Comparison of ENCODE assay signal across 34 cellular contexts in the genomic region with DNA sequence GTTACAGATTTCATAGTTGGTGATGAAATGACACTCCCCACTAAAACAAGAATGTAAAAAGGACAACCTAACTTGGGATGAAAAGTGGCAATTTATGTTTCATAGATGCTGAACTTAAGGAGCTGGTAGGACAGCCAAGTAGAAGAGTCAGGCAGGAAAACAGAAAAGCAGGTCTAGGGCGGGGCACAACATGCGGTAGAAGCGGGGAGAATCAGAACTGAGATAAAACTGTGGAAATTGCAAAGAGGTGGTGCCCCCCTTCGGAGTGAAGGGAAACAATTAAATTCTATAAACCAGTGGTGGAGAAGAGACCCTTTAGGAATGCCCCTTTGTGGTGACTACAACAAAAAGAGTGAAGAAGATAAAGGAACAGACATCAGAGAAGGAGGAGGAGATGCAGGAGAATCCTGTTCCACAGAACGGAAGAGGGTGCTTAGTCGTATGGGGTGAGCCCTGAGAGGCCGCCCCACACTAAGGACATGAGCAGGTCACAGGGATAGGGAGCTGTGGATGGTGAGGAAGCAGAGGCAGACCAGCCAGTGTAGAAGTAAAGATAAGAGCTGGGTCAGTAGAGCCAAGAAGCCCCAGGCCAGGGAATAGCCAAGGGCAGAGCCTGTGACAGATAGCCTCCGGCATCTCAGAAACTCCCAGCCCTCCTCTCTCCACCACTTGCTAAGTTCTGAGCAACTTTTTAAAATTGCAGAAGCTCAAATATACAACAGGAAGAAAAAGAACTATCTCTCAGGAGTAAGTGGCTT.
DNase-seq lines count a peak whose midpoint lies in the region; ATAC-seq, FAIRE-seq and TF ChIP-seq lines count a peak whose summit lies in the region.
"Had no signal": no experiment of that assay in that cellular context is flagged by ENCODE, and none has a peak within 500 bp of the region (broad histone marks: within the 10 kb centered on the region; RNA-seq: fewer than 3 reads in every experiment).

No MANE protein-coding gene starts in this region.

- no peak for DNase-seq in activated CD4-positive, alpha-beta T cell treated with anti-CD3 and anti-CD28 coated beads for 36 hours
- DNase-seq in activated CD4-positive, alpha-beta T cell treated with anti-CD3 and anti-CD28 coated beads for 48 hours = no peak
- DNase-seq in stimulated activated naive CD8-positive, alpha-beta T cell treated with anti-CD3 and anti-CD28 coated beads, Interleukin-15, Interleukin-2, amounts not matched to agents 100 U/mL and 50 U/mL, for 24 hours = no peak
- peak in 3 of 4 experiments; percentile 17 to 69 (median 59) for DNase-seq in K562 (ENCODE audit: extremely low read depth in 1 of 4, low spot score in 3 of 4)
- DNase-seq in stimulated activated effector memory CD8-positive, alpha-beta T cell treated with anti-CD3 and anti-CD28 coated beads, Interleukin-12 subunit alpha, Interleukin-12 subunit beta, amount 100 ng/mL, for 72 hours (ENCODE audit: low spot score in 2 of 2) = no peak
- no peak for DNase-seq in activated gamma-delta T cell (lab: John Stamatoyannopoulos, UW)
- DNase-seq in AG20443 (ENCODE audit: low spot score) = no peak
- DNase-seq: activated CD8-positive, alpha-beta memory T cell treated with anti-CD3 and anti-CD28 coated beads for 24 hours; foreskin melanocyte; heart left ventricle; HFFc6; left ventricle myocardium inferior; mesenchymal stem cell; NCI-H1048; NCI-H446 treated with DMSO at 0.1 percent for 48 hours; NCI-H774; right cardiac atrium; SHP77 treated with DMSO at 0.1 percent for 48 hours; stimulated activated CD4-positive, alpha-beta T cell treated with anti-CD3 and anti-CD28 coated beads, Interleukin-1b, Interleukin-23, amount 100 ng/mL, for 48 hours; stimulated activated naive CD8-positive, alpha-beta T cell treated with anti-CD3 and anti-CD28 coated beads, Interleukin-15, amount 100 ng/mL, for 72 hours had no signal

- no peaks in the 10 kb centered on the region for H3K27me3 Mint-ChIP-seq in activated CD4-positive, alpha-beta T cell treated with anti-CD3 and anti-CD28 coated beads for 36 hours
- H3K27me3 Mint-ChIP-seq in stimulated activated naive CD8-positive, alpha-beta T cell treated with anti-CD3 and anti-CD28 coated beads, Interleukin-15, Interleukin-2, amounts not matched to agents 100 ng/mL and 50 ng/mL, for 24 hours = no peaks in the 10 kb centered on the region
- H3K27me3 Mint-ChIP-seq: IgD-negative memory B cell; stimulated activated naive CD8-positive, alpha-beta T cell treated with anti-CD3 and anti-CD28 coated beads, Interleukin-15, amount 100 ng/mL, for 72 hours had no signal

- peak; percentile 12 for ATAC-seq in activated CD4-positive, alpha-beta T cell treated with anti-CD3 and anti-CD28 coated beads for 36 hours
- ATAC-seq in stimulated activated naive CD8-positive, alpha-beta T cell treated with anti-CD3 and anti-CD28 coated beads, Interleukin-15, Interleukin-2, amounts not matched to agents 100 U/mL and 50 U/mL, for 24 hours = no peak
- ATAC-seq in K562 = peak; percentile 85
- ATAC-seq in stimulated activated effector memory CD8-positive, alpha-beta T cell treated with anti-CD3 and anti-CD28 coated beads, Interleukin-12 subunit alpha, Interleukin-12 subunit beta, amount 100 ng/mL, for 72 hours = no peak
- ATAC-seq: GM23338; heart left ventricle; stimulated activated naive CD8-positive, alpha-beta T cell treated with anti-CD3 and anti-CD28 coated beads, Interleukin-15, amount 100 ng/mL, for 72 hours had no signal

- POLR2A ChIA-PET in activated CD4-positive, alpha-beta T cell treated with anti-CD3 and anti-CD28 coated beads for 36 hours (lab: Charles Lee) = no interaction called here
- POLR2A ChIA-PET in K562 (lab: Yijun Ruan, JAX) = interaction anchor here (0.8 to 1.5 kb wide), 3 partner anchors 11 to 23 kb away, joined by 3 to 4 read pairs (median 3); no protein-coding TSS in a partner anchor

- peaks cover 47% of the 10 kb centered on the region for H3K79me2 ChIP-seq in K562 (ENCODE audit: control insufficient read depth, insufficient read depth, low read length)

- peaks cover 26% of the 10 kb centered on the region for H3K36me3 Mint-ChIP-seq in activated CD4-positive, alpha-beta T cell treated with anti-CD3 and anti-CD28 coated beads for 36 hours (ENCODE audit: low read depth)
- H3K36me3 Mint-ChIP-seq in stimulated activated naive CD8-positive, alpha-beta T cell treated with anti-CD3 and anti-CD28 coated beads, Interleukin-15, Interleukin-2, amounts not matched to agents 100 ng/mL and 50 ng/mL, for 24 hours (ENCODE audit: low read depth) = peaks cover 12% of the 10 kb centered on the region
- H3K36me3 Mint-ChIP-seq in stimulated activated effector memory CD8-positive, alpha-beta T cell treated with anti-CD3 and anti-CD28 coated beads, Interleukin-12 subunit alpha, Interleukin-12 subunit beta, amount 100 ng/mL, for 72 hours = peaks cover 7% of the 10 kb centered on the region

- peaks cover 62% of the 10 kb centered on the region for H3K4me1 Mint-ChIP-seq in activated CD4-positive, alpha-beta T cell treated with anti-CD3 and anti-CD28 coated beads for 36 hours
- H3K4me1 Mint-ChIP-seq in stimulated activated naive CD8-positive, alpha-beta T cell treated with anti-CD3 and anti-CD28 coated beads, Interleukin-15, Interleukin-2, amounts not matched to agents 100 ng/mL and 50 ng/mL, for 24 hours (ENCODE audit: low read depth) = peaks cover 48% of the 10 kb centered on the region
- H3K4me1 Mint-ChIP-seq in stimulated activated effector memory CD8-positive, alpha-beta T cell treated with anti-CD3 and anti-CD28 coated beads, Interleukin-12 subunit alpha, Interleukin-12 subunit beta, amount 100 ng/mL, for 72 hours = peaks cover 49% of the 10 kb centered on the region
- H3K4me1 Mint-ChIP-seq: CD14-positive monocyte, GM23338 had no signal

- CTCF ChIA-PET in activated CD4-positive, alpha-beta T cell treated with anti-CD3 and anti-CD28 coated beads for 36 hours (lab: Charles Lee) = interaction anchor here (0.6 to 1.8 kb wide), 2 partner anchors 12 to 14 kb away, joined by 3 to 5 read pairs; no protein-coding TSS in a partner anchor
- CTCF ChIA-PET in K562 (lab: Yijun Ruan, JAX; ENCODE audit: low intra/inter-chr PET ratio) = no interaction called here

- no TSS peak for BruUV-seq in K562 (replicated peaks; lab: Mats Ljungman, UMichigan)

- peak; percentile 80 for FAIRE-seq in K562 (lab: Jason Lieb, UNC)
- FAIRE-seq: astrocyte, endometrium, GM18507, GM19239, keratinocyte, RCC 7860 had no signal

- TF ChIP-seq CTCF in K562 (IDR thresholded peaks at IDR 0.05 in 2 of 3, conservative IDR thresholded peaks at IDR 0.05 in 1 of 3; ENCODE audit: insufficient read depth in 2 of 3, low read depth in 1 of 3, low read length in 3 of 3) = peak in 2 of 3 experiments; percentile 5 to 42; a peak in 3 of 6 replicates

- peaks cover 5% of the 10 kb centered on the region; the same call in 1 of the 2 replicates for H4K20me1 ChIP-seq in K562 (replicated peaks; ENCODE audit: control insufficient read depth, insufficient read depth, low read length)

- no peak for TF ChIP-seq POLR2A in K562 (conservative IDR thresholded peaks at IDR 0.05)

- intact Hi-C loops in activated CD4-positive, alpha-beta T cell treated with anti-CD3 and anti-CD28 coated beads for 36 hours (cut with DNase I, micrococcal nuclease) = no loop called here
- intact Hi-C loops in K562 (cut with micrococcal nuclease) = loop anchor here (2.0 kb wide), 1 partner anchor 49 kb away; no protein-coding TSS in a partner anchor

- H3K9me3 ChIP-seq in K562 (replicated peaks; ENCODE audit: control insufficient read depth, insufficient read depth, low read depth, low read length) = peaks cover 2% of the 10 kb centered on the region; the same call in 1 of the 2 replicates
- H3K9me3 ChIP-seq: thoracic aorta, vagina had no signal

- H3K4me2 ChIP-seq in K562 (ENCODE audit: insufficient read depth, low read length) = peak overlapping the region; percentile 50
- H3K4me2 ChIP-seq: GM23338, smooth muscle cell had no signal

- H3K9me1 ChIP-seq in K562 (ENCODE audit: control insufficient read depth, insufficient read depth, low read length) = no peaks in the 10 kb centered on the region

- TF ChIP-seq RAD21 in K562 (CRISPR knock-in tag; conservative IDR thresholded peaks at IDR 0.05 in 1 of 2, IDR thresholded peaks at IDR 0.05 in 1 of 2) = peak in 1 of 2 experiments; percentile 37

- no peak for TF ChIP-seq EP300 in K562 (IDR thresholded peaks at IDR 0.05; ENCODE audit: low read length)

- H3K27ac Mint-ChIP-seq in activated CD4-positive, alpha-beta T cell treated with anti-CD3 and anti-CD28 coated beads for 36 hours = peak overlapping the region; percentile 27
- H3K27ac Mint-ChIP-seq in stimulated activated naive CD8-positive, alpha-beta T cell treated with anti-CD3 and anti-CD28 coated beads, Interleukin-15, Interleukin-2, amounts not matched to agents 100 ng/mL and 50 ng/mL, for 24 hours = peak overlapping the region; percentile 6
- peak overlapping the region; percentile 54 for H3K27ac Mint-ChIP-seq in stimulated activated effector memory CD8-positive, alpha-beta T cell treated with anti-CD3 and anti-CD28 coated beads, Interleukin-12 subunit alpha, Interleukin-12 subunit beta, amount 100 ng/mL, for 72 hours
- H3K27ac Mint-ChIP-seq: CD14-positive monocyte; dendritic cell treated with granulocyte-macrophage colony-stimulating factor and Interleukin-4, amounts not matched to agents 40 ng/mL and 50 ng/mL, for 4 days; GM23338; HFFc6; stimulated activated naive CD8-positive, alpha-beta T cell treated with anti-CD3 and anti-CD28 coated beads, Interleukin-15, amount 100 ng/mL, for 72 hours had no signal

- no peak overlapping the region for H3K4me3 ChIP-seq in K562
- H3K4me3 ChIP-seq: GM23338, heart left ventricle, left ventricle myocardium inferior, smooth muscle cell, thoracic aorta, vagina had no signal

- peaks cover 14% of the 10 kb centered on the region for H3K9me3 Mint-ChIP-seq in activated CD4-positive, alpha-beta T cell treated with anti-CD3 and anti-CD28 coated beads for 36 hours (ENCODE audit: low read depth)
- peaks cover 6% of the 10 kb centered on the region for H3K9me3 Mint-ChIP-seq in stimulated activated naive CD8-positive, alpha-beta T cell treated with anti-CD3 and anti-CD28 coated beads, Interleukin-15, Interleukin-2, amounts not matched to agents 100 ng/mL and 50 ng/mL, for 24 hours
- peaks cover 3% of the 10 kb centered on the region for H3K9me3 Mint-ChIP-seq in stimulated activated effector memory CD8-positive, alpha-beta T cell treated with anti-CD3 and anti-CD28 coated beads, Interleukin-12 subunit alpha, Interleukin-12 subunit beta, amount 100 ng/mL, for 72 hours
- H3K9me3 Mint-ChIP-seq: GM23338 had no signal

- WGBS in K562 (ENCODE audit: insufficient coverage, low coverage, missing lambda C conversion rate) = 8% methylated on average over 5 of the region's 8 CpGs

- no peak overlapping the region for H3K4me3 Mint-ChIP-seq in activated CD4-positive, alpha-beta T cell treated with anti-CD3 and anti-CD28 coated beads for 36 hours
- H3K4me3 Mint-ChIP-seq in stimulated activated naive CD8-positive, alpha-beta T cell treated with anti-CD3 and anti-CD28 coated beads, Interleukin-15, Interleukin-2, amounts not matched to agents 100 ng/mL and 50 ng/mL, for 24 hours = no peak overlapping the region
- H3K4me3 Mint-ChIP-seq in stimulated activated effector memory CD8-positive, alpha-beta T cell treated with anti-CD3 and anti-CD28 coated beads, Interleukin-12 subunit alpha, Interleukin-12 subunit beta, amount 100 ng/mL, for 72 hours = no peak overlapping the region
- H3K4me3 Mint-ChIP-seq: dendritic cell treated with granulocyte-macrophage colony-stimulating factor and Interleukin-4, amounts not matched to agents 40 ng/mL and 50 ng/mL, for 4 days; GM23338; HFFc6; stimulated activated naive CD8-positive, alpha-beta T cell treated with anti-CD3 and anti-CD28 coated beads, Interleukin-15, amount 100 ng/mL, for 72 hours had no signal

- H2AFZ ChIP-seq in K562 (ENCODE audit: low read depth, low read length) = 0 out of 2 replicates have a peak overlapping the region, but pooled peaks have one; percentile 2
- H2AFZ ChIP-seq: GM23338 had no signal

- H3K36me3 ChIP-seq in K562 (ENCODE audit: control insufficient read depth, insufficient read depth, low read length) = peaks cover 8% of the 10 kb centered on the region; the same call in 2 of the 3 replicates
- H3K36me3 ChIP-seq: heart left ventricle, thoracic aorta, vagina had no signal

- H3K4me1 ChIP-seq in K562 (replicated peaks in 1 of 2; ENCODE audit: control insufficient read depth in 2 of 2, insufficient read depth in 2 of 2, low read length in 2 of 2) = peaks cover 9 to 20% of the 10 kb centered on the region in 2 experiments; a peak in 3 of 5 replicates

- peak overlapping the region; percentile 50 for H3K27ac ChIP-seq in K562 (ENCODE audit: extremely low read depth, low read depth, low read length)
- H3K27ac ChIP-seq: heart left ventricle, left ventricle myocardium inferior, thoracic aorta, vagina had no signal

- H3K27me3 ChIP-seq in K562 (ENCODE audit: control insufficient read depth in 2 of 2, insufficient read depth in 2 of 2, low read length in 2 of 2) = no peaks in the 10 kb centered on the region
- H3K27me3 ChIP-seq: vagina had no signal

- in situ Hi-C loops in K562 (cut with MboI) = no loop called here

- no peak overlapping the region; a peak in 1 of 4 replicates for H3K9ac ChIP-seq in K562 (ENCODE audit: insufficient read depth in 1 of 2, low read depth in 2 of 2, low read length in 2 of 2)

Comparison
In these comparisons a context has a peak if more than half of its experiments do, and no peak if none do; other contexts are left out.
1. ATAC-seq: peak in activated CD4-positive, alpha-beta T cell treated with anti-CD3 and anti-CD28 coated beads for 36 hours (single experiment) and K562 (single experiment); none in stimulated activated naive CD8-positive, alpha-beta T cell treated with anti-CD3 and anti-CD28 coated beads, Interleukin-15, Interleukin-2, amounts not matched to agents 100 U/mL and 50 U/mL, for 24 hours (single experiment) and stimulated activated effector memory CD8-positive, alpha-beta T cell treated with anti-CD3 and anti-CD28 coated beads, Interleukin-12 subunit alpha, Interleukin-12 subunit beta, amount 100 ng/mL, for 72 hours (single experiment).
2. DNase-seq: peak in K562 (3 of 4); none in activated CD4-positive, alpha-beta T cell treated with anti-CD3 and anti-CD28 coated beads for 36 hours (single experiment), activated CD4-positive, alpha-beta T cell treated with anti-CD3 and anti-CD28 coated beads for 48 hours (single experiment), stimulated activated naive CD8-positive, alpha-beta T cell treated with anti-CD3 and anti-CD28 coated beads, Interleukin-15, Interleukin-2, amounts not matched to agents 100 U/mL and 50 U/mL, for 24 hours (single experiment), stimulated activated effector memory CD8-positive, alpha-beta T cell treated with anti-CD3 and anti-CD28 coated beads, Interleukin-12 subunit alpha, Interleukin-12 subunit beta, amount 100 ng/mL, for 72 hours (0 of 2), activated gamma-delta T cell (single experiment) and AG20443 (single experiment).
3. Peak in every context shown above with its lines, with median percentiles within 50 percentile points of each other: H3K27ac Mint-ChIP-seq.